In the genomic region with DNA sequence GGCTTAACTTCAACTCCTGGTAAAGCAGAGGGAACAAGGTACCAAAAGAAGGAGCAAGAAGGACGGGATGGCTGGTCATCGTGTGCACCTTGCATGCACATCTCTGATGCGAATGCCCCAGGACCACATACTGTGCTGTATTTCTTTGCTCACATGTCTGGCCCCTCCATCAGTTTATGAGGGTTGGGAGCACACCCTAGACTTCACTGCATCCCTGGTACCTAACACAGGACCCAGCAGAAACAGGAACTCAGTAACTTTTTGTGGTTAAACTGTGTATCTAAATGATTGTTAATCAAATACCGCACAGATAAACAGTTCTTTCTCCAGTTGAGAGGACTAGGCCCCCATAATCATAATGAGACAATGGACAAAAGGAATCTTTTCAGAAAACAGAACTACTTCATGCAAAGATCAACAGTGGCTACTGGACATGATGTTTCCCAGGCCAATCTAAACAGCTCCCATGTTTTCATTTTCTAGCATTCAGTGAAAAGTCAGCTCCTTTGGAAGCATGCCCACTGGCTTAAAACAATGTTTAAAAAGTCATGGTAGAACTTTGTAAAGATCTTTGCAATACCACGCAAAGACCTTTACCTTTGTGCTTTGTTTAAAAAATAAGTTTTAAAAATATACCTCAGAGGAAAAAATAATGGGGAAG, we compare ENCODE assay signal across 1 cellular context.
TF ChIP-seq lines count a peak whose summit lies in the region.

No MANE protein-coding gene starts in this region.

TF ChIP-seq in GM12878, 131 proteins besides CTCF, POLR2A, EP300 and RAD21 (continued from another document):
- TF ChIP-seq SPI1 (IDR thresholded peaks at IDR 0.05; ENCODE audit: borderline replicate concordance, insufficient read depth, low read depth, low read length): peak; percentile 82
- no peak for TF ChIP-seq ESRRA (IDR thresholded peaks at IDR 0.05; ENCODE audit: low read length)
- TF ChIP-seq POLR2AphosphoS2 (IDR thresholded peaks at IDR 0.05; ENCODE audit: low read depth, low read length): no peak
- TF ChIP-seq, protein P1, sequence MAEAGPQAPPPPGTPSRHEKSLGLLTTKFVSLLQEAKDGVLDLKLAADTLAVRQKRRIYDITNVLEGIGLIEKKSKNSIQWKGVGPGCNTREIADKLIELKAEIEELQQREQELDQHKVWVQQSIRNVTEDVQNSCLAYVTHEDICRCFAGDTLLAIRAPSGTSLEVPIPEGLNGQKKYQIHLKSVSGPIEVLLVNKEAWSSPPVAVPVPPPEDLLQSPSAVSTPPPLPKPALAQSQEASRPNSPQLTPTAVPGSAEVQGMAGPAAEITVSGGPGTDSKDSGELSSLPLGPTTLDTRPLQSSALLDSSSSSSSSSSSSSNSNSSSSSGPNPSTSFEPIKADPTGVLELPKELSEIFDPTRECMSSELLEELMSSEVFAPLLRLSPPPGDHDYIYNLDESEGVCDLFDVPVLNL (IDR thresholded peaks at IDR 0.05; ENCODE audit: low read depth, low read length): no peak
